Comparison of ENCODE assay signal across 8 cellular contexts in the genomic region with DNA sequence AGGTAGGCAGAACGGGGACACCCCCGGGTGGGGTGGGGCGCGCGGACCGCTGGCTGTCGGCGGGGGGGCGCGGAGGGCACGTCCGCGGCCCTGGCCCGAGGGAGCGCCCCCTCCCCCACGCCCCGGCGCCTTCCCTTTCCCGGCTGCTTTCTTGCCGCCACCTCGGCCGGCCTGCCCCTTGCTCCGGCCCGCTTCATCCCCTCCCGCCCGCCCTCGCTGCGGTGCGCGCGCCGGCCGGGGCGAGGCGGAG. TPM values are rescaled to one million over a fixed set of nuclear protein-coding genes. Genes with fewer than 3 reads are reported as not detected.
DNase-seq lines count a peak whose midpoint lies in the region; ATAC-seq and TF ChIP-seq lines count a peak whose summit lies in the region.

No MANE protein-coding gene starts in this region.

- H3K4me1 ChIP-seq in breast epithelium, result peaks cover 0 to 17% of the 10 kb centered on the region in 2 donors

- peak; percentile 17 for ATAC-seq in HG03520 (IDR thresholded peaks at IDR 0.05; ENCODE audit: unreplicated experiment)

- peak overlapping the region; percentile 92 for H3K4me3 Mint-ChIP-seq in mesothelial cell of epicardium

- peak overlapping the region; percentile 88 for H3K27ac Mint-ChIP-seq in mesothelial cell of epicardium

- peak overlapping the region; percentile 99 to 100 for H3K27ac ChIP-seq in breast epithelium

- no peaks in the 10 kb centered on the region for H3K36me3 ChIP-seq in breast epithelium

- H3K27me3 ChIP-seq in breast epithelium, result no peaks in the 10 kb centered on the region

- H3K4me3 ChIP-seq in breast epithelium, result peak overlapping the region; percentile 91 to 97 (median 91)

- TF ChIP-seq CTCF in breast epithelium (IDR thresholded peaks at IDR 0.05), result no peak
- no peak for TF ChIP-seq CTCF in mesothelial cell of epicardium (IDR thresholded peaks at IDR 0.05; ENCODE audit: unreplicated experiment)

- DNase-seq in NCI-H2227 (lab: John Stamatoyannopoulos, UW; ENCODE audit: unreplicated experiment) (peak; percentile 70), NCI-H2227 treated with DMSO at 0.1 percent for 48 hours (lab: John Stamatoyannopoulos, UW) (no peak), breast epithelium (ENCODE audit: low spot score in 2 of 2) (no peak), mesothelial cell of epicardium (ENCODE audit: low spot score in 2 of 2, unreplicated experiment in 2 of 2) (no peak), NCI-H2081 treated with DMSO at 0.1 percent for 48 hours (lab: John Stamatoyannopoulos, UW) (no peak), NCI-H446 (lab: John Stamatoyannopoulos, UW) (no peak)
- DNase-seq in activated CD8-positive, alpha-beta memory T cell treated with anti-CD3 and anti-CD28 coated beads, Interleukin-2, amount 50 U/mL, for 4 hours, result no peak

- H3K36me3 Mint-ChIP-seq in mesothelial cell of epicardium, result no peaks in the 10 kb centered on the region

- H3K27me3 Mint-ChIP-seq in mesothelial cell of epicardium (ENCODE audit: low read depth), result peaks cover 2% of the 10 kb centered on the region

- intact Hi-C loops in breast epithelium (cut with DNase I; ENCODE audit: low total_unique reads), result no loop called here

- TF ChIP-seq POLR2A in breast epithelium (IDR thresholded peaks at IDR 0.05), result no peak

- peaks cover 21% of the 10 kb centered on the region for H3K4me1 Mint-ChIP-seq in mesothelial cell of epicardium

- H3K9me3 ChIP-seq in breast epithelium, result no peaks in the 10 kb centered on the region

- H3K9me3 Mint-ChIP-seq in mesothelial cell of epicardium, result no peaks in the 10 kb centered on the region

RNA-seq across cellular contexts. Expression of gene VAPA, which starts 0.4 kb away (rescaled TPM):
- total RNA-seq in breast epithelium, result 100 to 1,000 TPM; 235 to 263 (median 260) TPM
- total RNA-seq in mesothelial cell of epicardium, result 126 to 131 TPM (median 130 TPM) in 3 replicates

RNA-seq across cellular contexts. Expression of gene TXNDC2, which starts 28.5 kb away (rescaled TPM):
- total RNA-seq in breast epithelium, result under 1 TPM in 1 of 3 donors, not detected in 2; 0.16 TPM
- total RNA-seq in mesothelial cell of epicardium, result 0.29 TPM in 1 of 3 replicates, not detected in the others
